10 cellular contexts compared by ENCODE assay signal in the genomic region with DNA sequence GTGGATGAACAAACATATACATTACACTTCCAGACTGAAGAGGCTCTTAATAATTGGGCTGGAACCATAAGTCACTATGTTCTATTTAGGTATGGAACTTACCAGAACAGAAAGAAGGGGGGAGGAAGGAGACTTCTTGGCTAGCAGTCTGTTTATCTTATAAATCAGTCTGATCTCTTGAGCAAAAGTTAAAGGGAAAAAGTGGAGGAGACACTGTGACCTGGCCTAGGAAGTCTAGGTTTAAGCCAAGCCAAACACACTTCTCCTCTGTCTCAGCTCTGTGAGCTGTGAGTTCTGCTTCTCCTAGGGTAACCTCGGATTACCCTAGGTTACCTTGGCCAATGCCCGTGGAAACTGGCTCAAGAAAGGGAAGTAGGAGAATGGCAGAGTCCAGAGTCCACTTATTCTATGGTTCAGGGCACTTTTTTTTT.
A peak's percentile ranks its signal among the peaks of the same experiment; 100 is the strongest.
DNase-seq lines count a peak whose midpoint lies in the region; ATAC-seq and TF ChIP-seq lines count a peak whose summit lies in the region.
"Had no signal": no experiment of that assay in that cellular context is flagged by ENCODE, and none has a peak within 500 bp of the region (broad histone marks: within the 10 kb centered on the region; RNA-seq: fewer than 3 reads in every experiment).

No MANE protein-coding gene starts in this region.

- no peaks in the 10 kb centered on the region for H3K36me3 ChIP-seq in CD4-positive, alpha-beta memory T cell (ENCODE audit: insufficient read depth, low read length)
- no peaks in the 10 kb centered on the region for H3K36me3 ChIP-seq in prostate gland

- peaks cover 0 to 3% (median 0%) of the 10 kb centered on the region in 8 donors for H3K9me3 Mint-ChIP-seq in CD4-positive, alpha-beta memory T cell
- H3K9me3 Mint-ChIP-seq in chondrocyte (ENCODE audit: low read depth): peaks cover 9% of the 10 kb centered on the region

- H3K27ac ChIP-seq in CD4-positive, alpha-beta memory T cell (ENCODE audit: low read depth, low read length): no peak overlapping the region
- H3K27ac ChIP-seq in prostate gland: peak overlapping the region; percentile 22 to 48

- peaks cover 0 to 12% of the 10 kb centered on the region in 2 donors for H3K36me3 Mint-ChIP-seq in CD4-positive, alpha-beta memory T cell
- H3K36me3 Mint-ChIP-seq in chondrocyte (ENCODE audit: low read depth): no peaks in the 10 kb centered on the region

- no peaks in the 10 kb centered on the region for H3K27me3 ChIP-seq in CD4-positive, alpha-beta memory T cell (ENCODE audit: insufficient read depth, low read length)
- H3K27me3 ChIP-seq in prostate gland (replicated peaks; ENCODE audit: insufficient read depth): no peaks in the 10 kb centered on the region

- peaks cover 17 to 60% (median 39%) of the 10 kb centered on the region in 4 donors for H3K4me1 Mint-ChIP-seq in CD4-positive, alpha-beta memory T cell
- peaks cover 51% of the 10 kb centered on the region for H3K4me1 Mint-ChIP-seq in chondrocyte (ENCODE audit: low read depth)

- H3K4me1 ChIP-seq in CD4-positive, alpha-beta memory T cell (ENCODE audit: insufficient read depth, low read length): peaks cover 26% of the 10 kb centered on the region
- no peaks in the 10 kb centered on the region for H3K4me1 ChIP-seq in prostate gland (replicated peaks)

- WGBS in prostate gland: 11% methylated on average over 2 of the region's 2 CpGs

- no peak overlapping the region for H3K4me3 Mint-ChIP-seq in CD4-positive, alpha-beta memory T cell
- H3K4me3 Mint-ChIP-seq in chondrocyte (ENCODE audit: unreplicated experiment): no peak overlapping the region

- no peak for TF ChIP-seq POLR2A in prostate gland (IDR thresholded peaks at IDR 0.05)

- intact Hi-C loops in CD4-positive, alpha-beta memory T cell (cut with micrococcal nuclease): no loop called here
- intact Hi-C loops in prostate gland (cut with DNase I): no loop called here

- POLR2A ChIA-PET in CD4-positive, alpha-beta memory T cell (lab: Charles Lee; ENCODE audit: partially characterized antibody): interaction anchor here (1.5 kb wide), 1 partner anchor 50 kb away, joined by 4 read pairs; no protein-coding TSS in a partner anchor

- no peak for DNase-seq in CD4-positive, alpha-beta memory T cell
- DNase-seq in NOMO-1 (lab: John Stamatoyannopoulos, UW; ENCODE audit: unreplicated experiment in 2 of 2): peak; percentile 78 to 90
- DNase-seq in chondrocyte (ENCODE audit: low spot score): no peak
- DNase-seq in prostate gland (ENCODE audit: low spot score): peak; percentile 26
- no peak for DNase-seq in superior temporal gyrus (ENCODE audit: extremely low spot score)
- DNase-seq in activated CD4-positive, alpha-beta T cell treated with anti-CD3 and anti-CD28 coated beads for 1 hour: no peak
- no peak for DNase-seq in cortex of kidney (lab: John Stamatoyannopoulos, UW)
- DNase-seq: activated effector memory CD4-positive, alpha-beta T cell treated with anti-CD3 and anti-CD28 coated beads, Interleukin-2, amount 50 U/mL, for 16 hours; NCI-H1417 treated with DMSO at 0.1 percent for 48 hours had no signal

- H3K4me3 ChIP-seq in CD4-positive, alpha-beta memory T cell (ENCODE audit: low read length in 2 of 2): no peak overlapping the region
- H3K4me3 ChIP-seq in prostate gland: no peak overlapping the region

- TF ChIP-seq CTCF in chondrocyte (IDR thresholded peaks at IDR 0.05) (no peak), prostate gland (IDR thresholded peaks at IDR 0.05) (no peak)

- peak overlapping the region in 4 of 7 donors; percentile 5 to 69 (median 24) for H3K27ac Mint-ChIP-seq in CD4-positive, alpha-beta memory T cell
- peak overlapping the region; percentile 22 for H3K27ac Mint-ChIP-seq in chondrocyte (ENCODE audit: unreplicated experiment)

- H3K9me3 ChIP-seq in CD4-positive, alpha-beta memory T cell (ENCODE audit: control insufficient read depth in 1 of 2, low read length in 2 of 2): no peaks in the 10 kb centered on the region
- H3K9me3 ChIP-seq in prostate gland: no peaks in the 10 kb centered on the region

- no peaks in the 10 kb centered on the region for H3K27me3 Mint-ChIP-seq in CD4-positive, alpha-beta memory T cell
- H3K27me3 Mint-ChIP-seq in chondrocyte (ENCODE audit: low read depth): no peaks in the 10 kb centered on the region

- CTCF ChIA-PET in CD4-positive, alpha-beta memory T cell (lab: Charles Lee; ENCODE audit: partially characterized antibody): no interaction called here

- ATAC-seq in GM21515 (IDR thresholded peaks at IDR 0.05; ENCODE audit: unreplicated experiment): no peak

Comparison
In these comparisons a context has a peak if more than half of its experiments do, and no peak if none do; other contexts are left out.
1. DNase-seq: peak in NOMO-1 (2 of 2) and prostate gland (single experiment); none in CD4-positive, alpha-beta memory T cell (0 of 5), chondrocyte (single experiment), superior temporal gyrus (single experiment), activated CD4-positive, alpha-beta T cell treated with anti-CD3 and anti-CD28 coated beads for 1 hour (single experiment) and cortex of kidney (single experiment).